Comparison of ENCODE assay signal across 1 cellular context in the genomic region with DNA sequence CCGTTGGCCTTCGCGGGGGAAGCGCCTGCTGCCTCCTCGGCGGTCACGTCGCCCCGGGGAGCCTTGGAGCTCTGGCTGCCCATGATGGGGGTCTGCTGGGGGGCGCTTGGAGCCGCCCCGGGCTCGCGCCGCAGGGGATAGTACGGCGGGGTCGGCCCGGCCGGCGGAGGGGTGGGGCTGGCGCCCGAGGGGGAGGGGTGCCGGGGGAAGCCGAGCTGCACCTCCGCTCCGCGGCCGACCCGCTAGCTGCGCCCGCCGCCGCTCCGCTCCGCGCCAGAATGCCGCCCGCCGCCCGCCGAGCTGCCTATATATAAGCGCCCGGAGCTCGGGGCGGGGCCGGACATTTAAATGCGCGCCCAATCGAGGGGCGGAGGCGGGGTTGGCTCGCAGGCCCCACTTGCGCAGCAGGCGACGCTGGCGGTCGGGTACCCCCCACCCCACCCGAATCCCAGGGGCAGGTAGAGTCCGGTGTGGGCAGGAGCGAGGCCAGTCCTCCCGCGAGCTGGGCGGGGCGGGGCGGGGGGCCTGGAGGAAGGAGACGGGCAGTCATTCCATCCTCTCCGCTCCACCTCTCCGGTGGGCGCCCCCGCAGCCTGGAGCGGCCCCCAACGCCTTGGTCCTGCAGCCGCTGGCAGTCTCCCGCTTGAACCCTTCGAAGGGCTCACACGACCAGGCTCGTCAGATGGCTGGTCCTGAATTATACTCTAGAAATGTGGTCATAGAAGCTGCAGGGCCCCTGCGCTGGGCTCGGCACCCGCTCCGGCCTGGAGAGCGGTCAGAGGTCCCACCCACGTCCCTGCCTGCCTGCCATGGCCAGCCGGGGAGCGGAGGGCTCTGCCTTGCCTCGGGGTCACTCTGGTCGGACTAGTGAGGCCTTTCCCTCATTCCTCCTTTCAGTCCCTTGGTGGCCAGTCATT.
TF ChIP-seq lines count a peak whose summit lies in the region.

A gene with protein sequence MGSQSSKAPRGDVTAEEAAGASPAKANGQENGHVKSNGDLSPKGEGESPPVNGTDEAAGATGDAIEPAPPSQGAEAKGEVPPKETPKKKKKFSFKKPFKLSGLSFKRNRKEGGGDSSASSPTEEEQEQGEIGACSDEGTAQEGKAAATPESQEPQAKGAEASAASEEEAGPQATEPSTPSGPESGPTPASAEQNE (minus strand): TSS at position 283 of the 917 bp plus-strand sequence. CDS start 200 bp downstream, at position 83.

TF ChIP-seq in SK-N-SH, 30 proteins besides CTCF, POLR2A, EP300 and RAD21 (continued from another document):
- TF ChIP-seq, protein P1, sequence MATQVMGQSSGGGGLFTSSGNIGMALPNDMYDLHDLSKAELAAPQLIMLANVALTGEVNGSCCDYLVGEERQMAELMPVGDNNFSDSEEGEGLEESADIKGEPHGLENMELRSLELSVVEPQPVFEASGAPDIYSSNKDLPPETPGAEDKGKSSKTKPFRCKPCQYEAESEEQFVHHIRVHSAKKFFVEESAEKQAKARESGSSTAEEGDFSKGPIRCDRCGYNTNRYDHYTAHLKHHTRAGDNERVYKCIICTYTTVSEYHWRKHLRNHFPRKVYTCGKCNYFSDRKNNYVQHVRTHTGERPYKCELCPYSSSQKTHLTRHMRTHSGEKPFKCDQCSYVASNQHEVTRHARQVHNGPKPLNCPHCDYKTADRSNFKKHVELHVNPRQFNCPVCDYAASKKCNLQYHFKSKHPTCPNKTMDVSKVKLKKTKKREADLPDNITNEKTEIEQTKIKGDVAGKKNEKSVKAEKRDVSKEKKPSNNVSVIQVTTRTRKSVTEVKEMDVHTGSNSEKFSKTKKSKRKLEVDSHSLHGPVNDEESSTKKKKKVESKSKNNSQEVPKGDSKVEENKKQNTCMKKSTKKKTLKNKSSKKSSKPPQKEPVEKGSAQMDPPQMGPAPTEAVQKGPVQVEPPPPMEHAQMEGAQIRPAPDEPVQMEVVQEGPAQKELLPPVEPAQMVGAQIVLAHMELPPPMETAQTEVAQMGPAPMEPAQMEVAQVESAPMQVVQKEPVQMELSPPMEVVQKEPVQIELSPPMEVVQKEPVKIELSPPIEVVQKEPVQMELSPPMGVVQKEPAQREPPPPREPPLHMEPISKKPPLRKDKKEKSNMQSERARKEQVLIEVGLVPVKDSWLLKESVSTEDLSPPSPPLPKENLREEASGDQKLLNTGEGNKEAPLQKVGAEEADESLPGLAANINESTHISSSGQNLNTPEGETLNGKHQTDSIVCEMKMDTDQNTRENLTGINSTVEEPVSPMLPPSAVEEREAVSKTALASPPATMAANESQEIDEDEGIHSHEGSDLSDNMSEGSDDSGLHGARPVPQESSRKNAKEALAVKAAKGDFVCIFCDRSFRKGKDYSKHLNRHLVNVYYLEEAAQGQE (IDR thresholded peaks at IDR 0.05; ENCODE audit: low read depth, low read length) = peak; percentile 75
- TF ChIP-seq MXI1 (IDR thresholded peaks at IDR 0.05; ENCODE audit: low read depth, low read length) = peak; percentile 45; the same call in 1 of the 2 replicates
TF ChIP-seq in SK-N-SH: peak in this region for 7.
